Comparison of ENCODE assay signal across 11 cellular contexts in genomic region chr7:41810258-41810576, GRCh38.
DNase-seq lines count a peak whose midpoint lies in the region; ATAC-seq and TF ChIP-seq lines count a peak whose summit lies in the region.
"Had no signal": no experiment of that assay in that cellular context is flagged by ENCODE, and none has a peak within 500 bp of the region (broad histone marks: within the 10 kb centered on the region; RNA-seq: fewer than 3 reads in every experiment).

No MANE protein-coding gene starts in this region.

- DNase-seq in GM10266 (ENCODE audit: extremely low spot score), result peak; percentile 26
- DNase-seq in central memory CD4-positive, alpha-beta T cell, result no peak
- DNase-seq in NOMO-1 (lab: John Stamatoyannopoulos, UW; ENCODE audit: unreplicated experiment in 2 of 2), result no peak
- DNase-seq in NCI-H1694 (lab: John Stamatoyannopoulos, UW), result no peak
- DNase-seq: activated gamma-delta T cell; NCI-H1930; stimulated activated naive CD4-positive, alpha-beta T cell treated with Interleukin-2 at 50 U/mL for 16 hours had no signal

- peak; percentile 91 for ATAC-seq in GM19395 (IDR thresholded peaks at IDR 0.05; ENCODE audit: unreplicated experiment)
- peak; percentile 93 for ATAC-seq in HG02763 (IDR thresholded peaks at IDR 0.05; ENCODE audit: unreplicated experiment)
- peak; percentile 83 for ATAC-seq in HG03460 (IDR thresholded peaks at IDR 0.05; ENCODE audit: unreplicated experiment)
- no peak for ATAC-seq in HG02970 (IDR thresholded peaks at IDR 0.05; ENCODE audit: low FRiP score, unreplicated experiment)

- TF ChIP-seq CTCF in GM10266 (IDR thresholded peaks at IDR 0.05; ENCODE audit: control insufficient read depth, insufficient read depth, low read depth, missing control alignments), result no peak
